In the genomic region with DNA sequence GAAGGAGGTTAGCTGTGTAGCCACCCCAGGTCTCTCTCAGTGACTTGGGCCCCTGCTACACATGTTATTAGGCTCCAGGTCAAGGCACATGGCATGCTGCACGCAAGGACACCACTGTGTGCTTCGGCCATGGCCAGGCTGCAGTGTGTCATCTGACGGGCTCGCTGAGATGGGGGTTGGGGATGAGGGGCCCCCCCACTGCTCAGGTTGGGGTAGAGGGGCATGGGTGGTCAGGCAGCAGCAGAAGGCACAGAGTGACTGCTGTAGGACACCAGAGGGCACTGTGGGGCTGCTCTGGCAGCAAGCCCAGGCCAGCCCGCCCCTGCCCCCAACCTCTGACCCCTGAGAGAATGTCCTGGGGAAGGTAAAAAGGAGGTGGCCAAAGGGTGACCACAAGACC, we compare ENCODE assay signal across 8 cellular contexts. TPM values are rescaled to one million over a fixed set of nuclear protein-coding genes. Genes with fewer than 3 reads are reported as not detected.
A peak's percentile ranks its signal among the peaks of the same experiment; 100 is the strongest.
DNase-seq lines count a peak whose midpoint lies in the region; ATAC-seq, FAIRE-seq and TF ChIP-seq lines count a peak whose summit lies in the region.

No MANE protein-coding gene starts in this region.

- H3K4me3 ChIP-seq in BE2C (ENCODE audit: low read depth, low read length) (no peak overlapping the region), GM23338 (no peak overlapping the region), HepG2 (replicated peaks in 1 of 3; ENCODE audit: insufficient read depth in 1 of 3, low read depth in 2 of 3, low read length in 3 of 3) (no peak overlapping the region; a peak in 1 of 6 replicates), gastroesophageal sphincter (no peak overlapping the region)

- intact Hi-C loops in HepG2 (cut with micrococcal nuclease; ENCODE audit: unreplicated experiment) = no loop called here

- TF ChIP-seq EP300 in HepG2 (IDR thresholded peaks at IDR 0.05; ENCODE audit: low read depth in 2 of 2, low read length in 2 of 2) (no peak), HepG2 (CRISPR knock-in tag; IDR thresholded peaks at IDR 0.05; ENCODE audit: borderline replicate concordance) (no peak), gastroesophageal sphincter (IDR thresholded peaks at IDR 0.05) (no peak)

- no peaks in the 10 kb centered on the region for H3K36me3 Mint-ChIP-seq in GM23338 (ENCODE audit: low read depth)
- H3K36me3 Mint-ChIP-seq in activated naive CD8-positive, alpha-beta T cell treated with anti-CD3 and anti-CD28 coated beads, Interleukin-2, amount 50 U/mL, for 24 hours (ENCODE audit: low read depth) = no peaks in the 10 kb centered on the region

- H3K9me3 Mint-ChIP-seq in GM23338 = no peaks in the 10 kb centered on the region; the same call in 2 of the 3 replicates
- H3K9me3 Mint-ChIP-seq in activated naive CD8-positive, alpha-beta T cell treated with anti-CD3 and anti-CD28 coated beads, Interleukin-2, amount 50 U/mL, for 24 hours = no peaks in the 10 kb centered on the region

- H3K4me3 Mint-ChIP-seq in GM23338 = no peak overlapping the region
- H3K4me3 Mint-ChIP-seq in activated naive CD8-positive, alpha-beta T cell treated with anti-CD3 and anti-CD28 coated beads, Interleukin-2, amount 50 U/mL, for 24 hours = no peak overlapping the region

- TF ChIP-seq POLR2A in HepG2 (IDR thresholded peaks at IDR 0.05; ENCODE audit: insufficient read depth in 1 of 2, low read depth in 2 of 2, low read length in 2 of 2) (no peak), gastroesophageal sphincter (IDR thresholded peaks at IDR 0.05) (no peak)

- H3K9me3 ChIP-seq in BE2C (no peaks in the 10 kb centered on the region), HepG2 (ENCODE audit: low read length) (no peaks in the 10 kb centered on the region), gastroesophageal sphincter (no peaks in the 10 kb centered on the region)

- no peak overlapping the region for H3K4me2 ChIP-seq in GM23338
- H3K4me2 ChIP-seq in HepG2 (ENCODE audit: low read depth, low read length) = peak overlapping the region; percentile 88

- no peaks in the 10 kb centered on the region; the same call in 1 of the 2 replicates for H3F3A ChIP-seq in GM23338 (replicated peaks; ENCODE audit: low read depth)

- H3K4me1 ChIP-seq in BE2C = peaks cover 5% of the 10 kb centered on the region; the same call in 1 of the 2 replicates
- H3K4me1 ChIP-seq in GM23338 (ENCODE audit: insufficient read depth) = peaks cover 5% of the 10 kb centered on the region
- peaks cover 74% of the 10 kb centered on the region for H3K4me1 ChIP-seq in HepG2 (ENCODE audit: insufficient read depth, low read length)
- peaks cover 2 to 84% (median 44%) of the 10 kb centered on the region in 3 donors for H3K4me1 ChIP-seq in gastroesophageal sphincter

- no peaks in the 10 kb centered on the region for H3K27me3 ChIP-seq in BE2C
- H3K27me3 ChIP-seq in GM23338 (ENCODE audit: insufficient read depth) = no peaks in the 10 kb centered on the region
- no peaks in the 10 kb centered on the region for H3K27me3 ChIP-seq in HepG2 (ENCODE audit: control insufficient read depth in 1 of 2, insufficient read depth in 2 of 2, low read length in 2 of 2)
- no peaks in the 10 kb centered on the region for H3K27me3 ChIP-seq in gastroesophageal sphincter

- POLR2A ChIA-PET in HepG2 (lab: Yijun Ruan, JAX) = interaction anchor here (1.1 to 2.2 kb wide), 8 partner anchors 19 to 118 kb away, joined by 3 to 16 read pairs (median 4); a partner anchor contains a TSS

- ATAC-seq in GM23338 (peak; percentile 84), HepG2 (peak; percentile 66), gastroesophageal sphincter (no peak), HG03457 (IDR thresholded peaks at IDR 0.05; ENCODE audit: unreplicated experiment) (no peak)
- ATAC-seq in activated naive CD8-positive, alpha-beta T cell treated with anti-CD3 and anti-CD28 coated beads, Interleukin-2, amount 50 U/mL, for 24 hours = no peak

- DNase-seq in BE2C = peak; percentile 50
- peak; percentile 79 for DNase-seq in GM23338 (ENCODE audit: low spot score)
- DNase-seq in activated naive CD8-positive, alpha-beta T cell treated with anti-CD3 and anti-CD28 coated beads, Interleukin-2, amount 50 U/mL, for 24 hours = peak; percentile 46
- peak; percentile 55 for DNase-seq in HepG2 (ENCODE audit: low spot score)
- no peak for DNase-seq in cerebellar cortex (ENCODE audit: low spot score)
- no peak for DNase-seq in dedifferentiated amniotic fluid mesenchymal stem cell (ENCODE audit: extremely low spot score)

- H3K36me3 ChIP-seq in BE2C = 0 out of 2 replicates have a peak, but pooled peaks cover 4% of the 10 kb centered on the region
- H3K36me3 ChIP-seq in GM23338 (ENCODE audit: insufficient read depth) = no peaks in the 10 kb centered on the region
- H3K36me3 ChIP-seq in HepG2 (replicated peaks in 1 of 2; ENCODE audit: control insufficient read depth in 1 of 2, insufficient read depth in 2 of 2, low read length in 2 of 2) = peaks cover 6 to 10% of the 10 kb centered on the region in 2 experiments; a peak in 3 of 5 replicates
- H3K36me3 ChIP-seq in gastroesophageal sphincter = peaks cover 0 to 29% of the 10 kb centered on the region in 2 donors

- in situ Hi-C loops in HepG2 (cut with HindIII; ENCODE audit: extremely low pct_ligation_motif_present, low pct_unique_long_range_greater_than_20kb) = loop anchor here (10.0 kb wide), 2 partner anchors 55 to 205 kb away; a partner anchor contains a TSS

- peaks cover 11% of the 10 kb centered on the region for H3K4me1 Mint-ChIP-seq in GM23338
- H3K4me1 Mint-ChIP-seq in activated naive CD8-positive, alpha-beta T cell treated with anti-CD3 and anti-CD28 coated beads, Interleukin-2, amount 50 U/mL, for 24 hours = peaks cover 17% of the 10 kb centered on the region

- TF ChIP-seq RAD21 in HepG2 (CRISPR knock-in tag; IDR thresholded peaks at IDR 0.05) = peak; percentile 89

- peak overlapping the region; percentile 67; the same call in 1 of the 2 replicates for H3K27ac Mint-ChIP-seq in GM23338
- no peak overlapping the region for H3K27ac Mint-ChIP-seq in activated naive CD8-positive, alpha-beta T cell treated with anti-CD3 and anti-CD28 coated beads, Interleukin-2, amount 50 U/mL, for 24 hours

- 60% methylated on average over 3 of the region's 5 CpGs for WGBS in HepG2 (ENCODE audit: low lambda C conversion rate)
- WGBS in gastroesophageal sphincter (ENCODE audit: low coverage in 1 of 2), 2 donors = 100% methylated on average over 1 of the region's 5 CpGs; no CpG with 5 or more reads in 1 of the 2 donors

- peaks cover 10% of the 10 kb centered on the region; the same call in 1 of the 2 replicates for H4K20me1 ChIP-seq in GM23338 (replicated peaks; ENCODE audit: insufficient read depth)
- peaks cover 19% of the 10 kb centered on the region; the same call in 1 of the 2 replicates for H4K20me1 ChIP-seq in HepG2 (ENCODE audit: insufficient read depth, low read length)

- H3K79me2 ChIP-seq in GM23338 (replicated peaks; ENCODE audit: insufficient read depth) (peaks cover 10% of the 10 kb centered on the region), HepG2 (ENCODE audit: insufficient read depth, low read length) (peaks cover 32% of the 10 kb centered on the region)

- peak; percentile 63 for FAIRE-seq in HepG2 (lab: Jason Lieb, UNC)

- H3K27me3 Mint-ChIP-seq in GM23338 (ENCODE audit: insufficient read depth, low read depth, poor library complexity) = peaks cover 22% of the 10 kb centered on the region
- H3K27me3 Mint-ChIP-seq in activated naive CD8-positive, alpha-beta T cell treated with anti-CD3 and anti-CD28 coated beads, Interleukin-2, amount 50 U/mL, for 24 hours = no peaks in the 10 kb centered on the region

- peak; percentile 58 for TF ChIP-seq CTCF in BE2C (IDR thresholded peaks at IDR 0.05; ENCODE audit: low read depth, low read length)
- TF ChIP-seq CTCF in GM23338 (conservative IDR thresholded peaks at IDR 0.05; ENCODE audit: low read depth in 2 of 2) = peak; percentile 68 to 84
- peak; percentile 96 for TF ChIP-seq CTCF in HepG2 (CRISPR knock-in tag; IDR thresholded peaks at IDR 0.05)
- peak in 2 of 4 experiments; percentile 40 to 52 for TF ChIP-seq CTCF in gastroesophageal sphincter (IDR thresholded peaks at IDR 0.05)

- H3K27ac ChIP-seq in GM23338 (ENCODE audit: low read depth) (no peak overlapping the region), HepG2 (ENCODE audit: extremely low read length, insufficient read depth, low read length) (no peak overlapping the region), gastroesophageal sphincter (peak overlapping the region in 2 of 4 donors; percentile 6 to 46)

- H2AFZ ChIP-seq in GM23338 (no peak overlapping the region), HepG2 (ENCODE audit: low read length) (no peak overlapping the region)

- no peaks in the 10 kb centered on the region for H3K9me2 ChIP-seq in GM23338 (ENCODE audit: insufficient read depth)

- no peak overlapping the region for H3K9ac ChIP-seq in HepG2 (ENCODE audit: insufficient read depth, low read depth, low read length)

- BruUV-seq in HepG2 (replicated peaks; lab: Mats Ljungman, UMichigan) = no TSS peak

- CTCF ChIA-PET in HepG2 (lab: Yijun Ruan, JAX; ENCODE audit: low intra/inter-chr PET ratio, low total read pairs) = interaction anchor here (0.7 to 1.8 kb wide), 8 partner anchors 18 to 205 kb away, joined by 3 to 7 read pairs (median 4); no protein-coding TSS in a partner anchor

RNA-seq across cellular contexts. Expression of a gene that starts 32.2 kb away (rescaled TPM):
- polyA plus RNA-seq in BE2C (2012; ENCODE audit: insufficient read depth, insufficient read length, low read depth) = 156 TPM
- 199 and 208 TPM in 2 replicates for total RNA-seq in GM23338 (2014; rRNA removed; shearing (Covaris generic))
- polyA plus RNA-seq in GM23338 (2016; fragmentation: Nextera tagmentation; extraction: Ambion mirVana) (191 and 217 TPM in 2 replicates), HepG2 (2011; rRNA removed) (29.6 and 36.5 TPM in 2 replicates)
- total RNA-seq in HepG2 (2016; rRNA removed; fragmentation: Illumina TruSeq; extraction: Trizol) (29.4 and 48.5 TPM in 2 replicates), gastroesophageal sphincter (10 to 100 TPM; 15.2 to 31.6 (median 19.8) TPM)
- 8.4 and 10.1 TPM in 2 replicates for total RNA-seq in HepG2 (2016; cell fraction: cytosol; rRNA removed; fragmentation: Illumina TruSeq; extraction: Trizol; ENCODE audit: low read depth)
- total RNA-seq in HepG2 (2016; cell fraction: insoluble cytoplasmic fraction; rRNA removed; fragmentation: Illumina TruSeq; extraction: Trizol) = 29.3 and 46.4 TPM in 2 replicates
- 16.0 and 18.7 TPM in 2 replicates for total RNA-seq in HepG2 (2016; cell fraction: membrane; rRNA removed; fragmentation: Illumina TruSeq; extraction: Trizol)
- total RNA-seq in HepG2 (2016; cell fraction: nucleus; rRNA removed; fragmentation: Illumina TruSeq; extraction: Trizol) = 33.6 and 37.4 TPM in 2 replicates
- polyA plus RNA-seq in HepG2 (2011; cell fraction: cytosol; rRNA removed) = 14.0 and 25.3 TPM in 2 replicates
- polyA plus RNA-seq in HepG2 (2011; cell fraction: nucleus; rRNA removed) = 246 and 367 TPM in 2 replicates
- polyA plus RNA-seq in HepG2 (2012) = 32.5 and 49.8 TPM in 2 replicates
- polyA plus RNA-seq in HepG2 (2016; cell fraction: cytosol; fragmentation: Illumina TruSeq; extraction: Trizol; ENCODE audit: low read depth) = 16.0 and 16.5 TPM in 2 replicates
- 44.6 and 57.4 TPM in 2 replicates for polyA plus RNA-seq in HepG2 (2016; cell fraction: insoluble cytoplasmic fraction; fragmentation: Illumina TruSeq; extraction: Trizol; ENCODE audit: low read depth)
- 18.1 and 22.4 TPM in 2 replicates for polyA plus RNA-seq in HepG2 (2016; cell fraction: membrane; fragmentation: Illumina TruSeq; extraction: Trizol; ENCODE audit: low read depth)
- 103 and 119 TPM in 2 replicates for polyA plus RNA-seq in HepG2 (2016; cell fraction: nucleus; fragmentation: Illumina TruSeq; extraction: Trizol; ENCODE audit: insufficient read depth, low read depth)
- polyA minus RNA-seq in HepG2 (2011; rRNA and poly(A)+ RNA removed; ENCODE audit: low replicate concordance) = 1.3 and 50.2 TPM in 2 replicates
- 20.4 and 29.0 TPM in 2 replicates for polyA minus RNA-seq in HepG2 (2011; cell fraction: cytosol; rRNA and poly(A)+ RNA removed)
- polyA minus RNA-seq in HepG2 (2011; cell fraction: nucleus; rRNA and poly(A)+ RNA removed) = 13.3 and 14.3 TPM in 2 replicates

RNA-seq across cellular contexts. Expression of a gene that starts 51.0 kb away (rescaled TPM):
- 467 TPM for polyA plus RNA-seq in BE2C (2012; ENCODE audit: insufficient read depth, insufficient read length, low read depth)
- total RNA-seq in GM23338 (2014; rRNA removed; shearing (Covaris generic)) = 42.8 and 44.4 TPM in 2 replicates
- polyA plus RNA-seq in GM23338 (2016; fragmentation: Nextera tagmentation; extraction: Ambion mirVana) (47.9 and 52.0 TPM in 2 replicates), HepG2 (2011; rRNA removed) (20.8 and 33.4 TPM in 2 replicates)
- total RNA-seq in HepG2 (2016; rRNA removed; fragmentation: Illumina TruSeq; extraction: Trizol) (19.3 and 39.5 TPM in 2 replicates), gastroesophageal sphincter (10 to 100 TPM; 58.4 to 76.2 (median 61.3) TPM)
- total RNA-seq in HepG2 (2016; cell fraction: cytosol; rRNA removed; fragmentation: Illumina TruSeq; extraction: Trizol; ENCODE audit: low read depth) = 95.2 and 104 TPM in 2 replicates
- total RNA-seq in HepG2 (2016; cell fraction: insoluble cytoplasmic fraction; rRNA removed; fragmentation: Illumina TruSeq; extraction: Trizol) = 14.4 and 39.0 TPM in 2 replicates
- 103 and 124 TPM in 2 replicates for total RNA-seq in HepG2 (2016; cell fraction: membrane; rRNA removed; fragmentation: Illumina TruSeq; extraction: Trizol)
- total RNA-seq in HepG2 (2016; cell fraction: nucleus; rRNA removed; fragmentation: Illumina TruSeq; extraction: Trizol) = 26.9 and 35.1 TPM in 2 replicates
- 11.6 and 28.6 TPM in 2 replicates for polyA plus RNA-seq in HepG2 (2011; cell fraction: cytosol; rRNA removed)
- polyA plus RNA-seq in HepG2 (2011; cell fraction: nucleus; rRNA removed) = 200 and 290 TPM in 2 replicates
- 18.2 and 31.6 TPM in 2 replicates for polyA plus RNA-seq in HepG2 (2012)
- polyA plus RNA-seq in HepG2 (2016; cell fraction: cytosol; fragmentation: Illumina TruSeq; extraction: Trizol; ENCODE audit: low read depth) = 133 and 147 TPM in 2 replicates
- 34.3 and 41.3 TPM in 2 replicates for polyA plus RNA-seq in HepG2 (2016; cell fraction: insoluble cytoplasmic fraction; fragmentation: Illumina TruSeq; extraction: Trizol; ENCODE audit: low read depth)
- 147 and 152 TPM in 2 replicates for polyA plus RNA-seq in HepG2 (2016; cell fraction: membrane; fragmentation: Illumina TruSeq; extraction: Trizol; ENCODE audit: low read depth)
- 117 and 122 TPM in 2 replicates for polyA plus RNA-seq in HepG2 (2016; cell fraction: nucleus; fragmentation: Illumina TruSeq; extraction: Trizol; ENCODE audit: insufficient read depth, low read depth)
- polyA minus RNA-seq in HepG2 (2011; rRNA and poly(A)+ RNA removed; ENCODE audit: low replicate concordance) = 10.3 and 12.3 TPM in 2 replicates
- 12.0 and 13.9 TPM in 2 replicates for polyA minus RNA-seq in HepG2 (2011; cell fraction: cytosol; rRNA and poly(A)+ RNA removed)
- 20.1 and 21.6 TPM in 2 replicates for polyA minus RNA-seq in HepG2 (2011; cell fraction: nucleus; rRNA and poly(A)+ RNA removed)

RNA-seq across cellular contexts. Expression of a gene that starts 51.7 kb away (rescaled TPM):
- 25.9 TPM for polyA plus RNA-seq in BE2C (2012; ENCODE audit: insufficient read depth, insufficient read length, low read depth)
- 16.2 and 20.1 TPM in 2 replicates for total RNA-seq in GM23338 (2014; rRNA removed; shearing (Covaris generic))
- 9.1 and 11.3 TPM in 2 replicates for polyA plus RNA-seq in GM23338 (2016; fragmentation: Nextera tagmentation; extraction: Ambion mirVana)
- 3.2 and 3.7 TPM in 2 replicates for total RNA-seq in HepG2 (2016; rRNA removed; fragmentation: Illumina TruSeq; extraction: Trizol)
- 0.71 and 1.1 TPM in 2 replicates for total RNA-seq in HepG2 (2016; cell fraction: cytosol; rRNA removed; fragmentation: Illumina TruSeq; extraction: Trizol; ENCODE audit: low read depth)
- 2.7 and 4.1 TPM in 2 replicates for total RNA-seq in HepG2 (2016; cell fraction: insoluble cytoplasmic fraction; rRNA removed; fragmentation: Illumina TruSeq; extraction: Trizol)
- total RNA-seq in HepG2 (2016; cell fraction: membrane; rRNA removed; fragmentation: Illumina TruSeq; extraction: Trizol) = 2.3 and 2.5 TPM in 2 replicates
- 3.3 and 4.8 TPM in 2 replicates for total RNA-seq in HepG2 (2016; cell fraction: nucleus; rRNA removed; fragmentation: Illumina TruSeq; extraction: Trizol)
- 5.4 and 5.8 TPM in 2 replicates for polyA plus RNA-seq in HepG2 (2011; rRNA removed)
- polyA plus RNA-seq in HepG2 (2011; cell fraction: cytosol; rRNA removed) = 3.2 and 4.3 TPM in 2 replicates
- 27.1 and 34.7 TPM in 2 replicates for polyA plus RNA-seq in HepG2 (2011; cell fraction: nucleus; rRNA removed)
- 7.1 TPM in 2 replicates for polyA plus RNA-seq in HepG2 (2012)
- polyA plus RNA-seq in HepG2 (2016; cell fraction: cytosol; fragmentation: Illumina TruSeq; extraction: Trizol; ENCODE audit: low read depth) = 0.20 and 0.33 TPM in 2 replicates
- 3.1 and 4.0 TPM in 2 replicates for polyA plus RNA-seq in HepG2 (2016; cell fraction: insoluble cytoplasmic fraction; fragmentation: Illumina TruSeq; extraction: Trizol; ENCODE audit: low read depth)
- polyA plus RNA-seq in HepG2 (2016; cell fraction: membrane; fragmentation: Illumina TruSeq; extraction: Trizol; ENCODE audit: low read depth) = 1.0 and 1.1 TPM in 2 replicates
- 5.1 and 5.2 TPM in 2 replicates for polyA plus RNA-seq in HepG2 (2016; cell fraction: nucleus; fragmentation: Illumina TruSeq; extraction: Trizol; ENCODE audit: insufficient read depth, low read depth)
- 6.3 and 17.2 TPM in 2 replicates for polyA minus RNA-seq in HepG2 (2011; rRNA and poly(A)+ RNA removed; ENCODE audit: low replicate concordance)
- polyA minus RNA-seq in HepG2 (2011; cell fraction: cytosol; rRNA and poly(A)+ RNA removed) = 6.0 and 8.8 TPM in 2 replicates
- 12.9 and 14.3 TPM in 2 replicates for polyA minus RNA-seq in HepG2 (2011; cell fraction: nucleus; rRNA and poly(A)+ RNA removed)
- 10 to 100 TPM; 12.5 to 19.0 (median 14.7) TPM for total RNA-seq in gastroesophageal sphincter

Comparison
In these comparisons a context has a peak if more than half of its experiments do, and no peak if none do; other contexts are left out.
1. DNase-seq: peak in BE2C (single experiment), GM23338 (single experiment), activated naive CD8-positive, alpha-beta T cell treated with anti-CD3 and anti-CD28 coated beads, Interleukin-2, amount 50 U/mL, for 24 hours (single experiment) and HepG2 (single experiment); none in cerebellar cortex (single experiment) and dedifferentiated amniotic fluid mesenchymal stem cell (single experiment).
2. ATAC-seq: peak in GM23338 (single experiment) and HepG2 (single experiment); none in activated naive CD8-positive, alpha-beta T cell treated with anti-CD3 and anti-CD28 coated beads, Interleukin-2, amount 50 U/mL, for 24 hours (single experiment), gastroesophageal sphincter (single experiment) and HG03457 (single experiment).